8 cellular contexts compared by ENCODE assay signal in genomic region chr13:110712081-110712848, GRCh38. TPM values are rescaled to one million over a fixed set of nuclear protein-coding genes. Genes with fewer than 3 reads are reported as not detected.
A peak's percentile ranks its signal among the peaks of the same experiment; 100 is the strongest.
DNase-seq lines count a peak whose midpoint lies in the region; ATAC-seq and TF ChIP-seq lines count a peak whose summit lies in the region.

No MANE protein-coding gene starts in this region.

- H3K9me2 ChIP-seq in GM23338 (ENCODE audit: insufficient read depth), result no peaks in the 10 kb centered on the region

- H3K27me3 Mint-ChIP-seq in GM23338 (ENCODE audit: insufficient read depth, low read depth, poor library complexity) (peaks cover 16% of the 10 kb centered on the region), nephron progenitor cell (ENCODE audit: low read depth, poor library complexity) (no peaks in the 10 kb centered on the region)
- no peaks in the 10 kb centered on the region for H3K27me3 Mint-ChIP-seq in stimulated activated naive CD8-positive, alpha-beta T cell treated with anti-CD3 and anti-CD28 coated beads, Interleukin-15, amount 100 ng/mL, for 72 hours

- no peaks in the 10 kb centered on the region for H3K36me3 ChIP-seq in GM23338 (ENCODE audit: insufficient read depth)

- H3K27me3 ChIP-seq in GM23338 (ENCODE audit: insufficient read depth), result no peaks in the 10 kb centered on the region

- H3K36me3 Mint-ChIP-seq in GM23338 (ENCODE audit: low read depth), result peaks cover 4% of the 10 kb centered on the region; the same call in 2 of the 3 replicates
- H3K36me3 Mint-ChIP-seq in nephron progenitor cell (ENCODE audit: low read depth), result no peaks in the 10 kb centered on the region

- peak overlapping the region; percentile 94 for H3K4me3 Mint-ChIP-seq in GM23338
- H3K4me3 Mint-ChIP-seq in nephron progenitor cell, result peak overlapping the region; percentile 97
- peak overlapping the region; percentile 98 to 99 for H3K4me3 Mint-ChIP-seq in stimulated activated naive CD8-positive, alpha-beta T cell treated with anti-CD3 and anti-CD28 coated beads, Interleukin-15, amount 100 ng/mL, for 72 hours

- H3K79me2 ChIP-seq in GM23338 (replicated peaks; ENCODE audit: insufficient read depth), result peaks cover 27% of the 10 kb centered on the region

- H3K4me1 Mint-ChIP-seq in GM23338, result peaks cover 10% of the 10 kb centered on the region
- peaks cover 29% of the 10 kb centered on the region for H3K4me1 Mint-ChIP-seq in nephron progenitor cell
- peaks cover 14% of the 10 kb centered on the region for H3K4me1 Mint-ChIP-seq in stimulated activated naive CD8-positive, alpha-beta T cell treated with anti-CD3 and anti-CD28 coated beads, Interleukin-15, amount 100 ng/mL, for 72 hours

- H3K9me3 Mint-ChIP-seq in GM23338 (peaks cover 5% of the 10 kb centered on the region; the same call in 1 of the 3 replicates), nephron progenitor cell (peaks cover 10% of the 10 kb centered on the region)
- H3K9me3 Mint-ChIP-seq in stimulated activated naive CD8-positive, alpha-beta T cell treated with anti-CD3 and anti-CD28 coated beads, Interleukin-15, amount 100 ng/mL, for 72 hours, result no peaks in the 10 kb centered on the region

- TF ChIP-seq CTCF in GM23338 (conservative IDR thresholded peaks at IDR 0.05; ENCODE audit: low read depth in 2 of 2), result no peak
- TF ChIP-seq CTCF in LNCaP clone FGC (IDR thresholded peaks at IDR 0.05; ENCODE audit: control insufficient read depth, extremely low read depth, insufficient read depth), result no peak
- TF ChIP-seq CTCF in nephron progenitor cell (IDR thresholded peaks at IDR 0.05), result no peak

- TF ChIP-seq POLR2A in Raji (IDR thresholded peaks at IDR 0.05; ENCODE audit: insufficient read depth, low read depth, low read length), result peak; percentile 76

- H3K4me3 ChIP-seq in GM23338 (peak overlapping the region; percentile 80), LNCaP clone FGC (ENCODE audit: low read depth, low read length) (peak overlapping the region; percentile 90)

- H3K27ac Mint-ChIP-seq in GM23338 (peak overlapping the region; percentile 99), nephron progenitor cell (peak overlapping the region; percentile 100)
- H3K27ac Mint-ChIP-seq in stimulated activated naive CD8-positive, alpha-beta T cell treated with anti-CD3 and anti-CD28 coated beads, Interleukin-15, amount 100 ng/mL, for 72 hours, result peak overlapping the region; percentile 98 to 99

- H3K27ac ChIP-seq in GM23338 (ENCODE audit: low read depth), result peak overlapping the region; percentile 99

- ATAC-seq in GM23338, result peak; percentile 22
- peak; percentile 34 for ATAC-seq in stimulated activated naive CD8-positive, alpha-beta T cell treated with anti-CD3 and anti-CD28 coated beads, Interleukin-15, amount 100 ng/mL, for 72 hours

- peak overlapping the region; percentile 75; the same call in 1 of the 2 replicates for H2AFZ ChIP-seq in GM23338

- peaks cover 15% of the 10 kb centered on the region for H4K20me1 ChIP-seq in GM23338 (replicated peaks; ENCODE audit: insufficient read depth)

- H3K4me2 ChIP-seq in GM23338, result peak overlapping the region; percentile 89

- peaks cover 8% of the 10 kb centered on the region for H3K4me1 ChIP-seq in GM23338 (ENCODE audit: insufficient read depth)

- DNase-seq in EH (ENCODE audit: low read depth) (peak; percentile 85), GM23338 (ENCODE audit: low spot score) (peak; percentile 90), LNCaP clone FGC (ENCODE audit: low read depth) (no peak), activated gamma-delta T cell treated with Interleukin-2 at 50 U/mL for 16 hours (peak; percentile 89), fibroblast of the conjunctiva (ENCODE audit: low read depth) (peak; percentile 62), nephron progenitor cell (peak; percentile 82)
- DNase-seq in stimulated activated naive CD8-positive, alpha-beta T cell treated with anti-CD3 and anti-CD28 coated beads, Interleukin-15, amount 100 ng/mL, for 72 hours, result peak; percentile 82 to 90

- H3F3A ChIP-seq in GM23338 (replicated peaks; ENCODE audit: low read depth), result peaks cover 14% of the 10 kb centered on the region

TF ChIP-seq in GM23338, 12 proteins besides CTCF, POLR2A, EP300 and RAD21:
- no peak for TF ChIP-seq ZNF114 (CRISPR knock-in tag; IDR thresholded peaks at IDR 0.05)
- TF ChIP-seq POLR2AphosphoS5 (IDR thresholded peaks at IDR 0.05; ENCODE audit: low read depth), result peak; percentile 88

RNA-seq across cellular contexts. Expression of gene ING1, which starts 1.2 kb away (rescaled TPM):
- total RNA-seq in GM23338 (2014; rRNA removed; shearing (Covaris generic)), result 34.4 and 35.8 TPM in 2 replicates
- 26.9 and 27.4 TPM in 2 replicates for polyA plus RNA-seq in GM23338 (2016; fragmentation: Nextera tagmentation; extraction: Ambion mirVana)

RNA-seq across cellular contexts. Expression of gene CARS2, which starts 6.3 kb away (rescaled TPM):
- total RNA-seq in GM23338 (2014; rRNA removed; shearing (Covaris generic)), result 39.0 and 46.8 TPM in 2 replicates
- 53.5 and 58.6 TPM in 2 replicates for polyA plus RNA-seq in GM23338 (2016; fragmentation: Nextera tagmentation; extraction: Ambion mirVana)
